In genomic region chr15:74540761-74541493, GRCh38 we compare ENCODE assay signal across 8 cellular contexts. TPM values are rescaled to one million over a fixed set of nuclear protein-coding genes. Genes with fewer than 3 reads are reported as not detected.
A peak's percentile ranks its signal among the peaks of the same experiment; 100 is the strongest.
DNase-seq lines count a peak whose midpoint lies in the region; ATAC-seq and TF ChIP-seq lines count a peak whose summit lies in the region.

A gene with protein sequence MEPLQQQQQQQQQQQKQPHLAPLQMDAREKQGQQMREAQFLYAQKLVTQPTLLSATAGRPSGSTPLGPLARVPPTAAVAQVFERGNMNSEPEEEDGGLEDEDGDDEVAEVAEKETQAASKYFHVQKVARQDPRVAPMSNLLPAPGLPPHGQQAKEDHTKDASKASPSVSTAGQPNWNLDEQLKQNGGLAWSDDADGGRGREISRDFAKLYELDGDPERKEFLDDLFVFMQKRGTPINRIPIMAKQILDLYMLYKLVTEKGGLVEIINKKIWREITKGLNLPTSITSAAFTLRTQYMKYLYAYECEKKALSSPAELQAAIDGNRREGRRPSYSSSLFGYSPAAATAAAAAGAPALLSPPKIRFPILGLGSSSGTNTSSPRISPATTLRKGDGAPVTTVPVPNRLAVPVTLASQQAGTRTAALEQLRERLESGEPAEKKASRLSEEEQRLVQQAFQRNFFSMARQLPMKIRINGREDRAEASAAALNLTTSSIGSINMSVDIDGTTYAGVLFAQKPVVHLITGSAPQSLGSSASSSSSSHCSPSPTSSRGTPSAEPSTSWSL (plus strand): TSS chr15:74541220. CDS start chr15:74543937, 2,717 bp downstream.

- CTCF ChIA-PET in HEK293T (lab: Yijun Ruan, JAX), result interaction anchor here (1.0 to 1.3 kb wide), 4 partner anchors 60 to 167 kb away, joined by 3 to 6 read pairs (median 4); no protein-coding TSS in a partner anchor

- H3K27me3 Mint-ChIP-seq in neural progenitor cell (ENCODE audit: insufficient read depth, low read depth), result peaks cover 2% of the 10 kb centered on the region

- H3K27ac Mint-ChIP-seq in neural progenitor cell, result peak within 1 kb of the TSS; percentile 57

- peaks cover 65% of the 10 kb centered on the region for H3K79me2 ChIP-seq in neural progenitor cell (ENCODE audit: low read depth)

- no peak for TF ChIP-seq POLR2A in stomach (IDR thresholded peaks at IDR 0.05)

- H2AFZ ChIP-seq in neural progenitor cell (replicated peaks), result peak within 1 kb of the TSS; percentile 53

- peak within 1 kb of the TSS; percentile 98 for H3K4me2 ChIP-seq in neural progenitor cell

- H3K9me3 ChIP-seq in SJCRH30 (replicated peaks), result no peaks in the 10 kb centered on the region
- no peaks in the 10 kb centered on the region for H3K9me3 ChIP-seq in neural progenitor cell (ENCODE audit: low read depth)
- no peaks in the 10 kb centered on the region for H3K9me3 ChIP-seq in stomach

- H3K9me3 Mint-ChIP-seq in neural progenitor cell, result no peaks in the 10 kb centered on the region

- DNase-seq in GF-D8 (lab: John Stamatoyannopoulos, UW) (peak; percentile 94), HEK293T (ENCODE audit: extremely low spot score) (peak; percentile 96), MV-4-11 (lab: John Stamatoyannopoulos, UW) (peak; percentile 97), SJCRH30 (peak; percentile 99), activated gamma-delta T cell treated with Interleukin-2 at 50 U/mL for 16 hours (peak; percentile 97), foreskin keratinocyte (peak; percentile 87 to 91), neural progenitor cell (ENCODE audit: low spot score) (peak; percentile 99), stomach (peak; percentile 98)

- H3K4me1 Mint-ChIP-seq in neural progenitor cell, result peaks cover 39% of the 10 kb centered on the region

- intact Hi-C loops in stomach (cut with DNase I; ENCODE audit: low total_unique reads), result loop anchor here (10.0 kb wide), 1 partner anchor 64 kb away; no protein-coding TSS in a partner anchor

- H3K27me3 ChIP-seq in SJCRH30 (no peaks in the 10 kb centered on the region), foreskin keratinocyte (no peaks in the 10 kb centered on the region), neural progenitor cell (no peaks in the 10 kb centered on the region), stomach (no peaks in the 10 kb centered on the region)

- H3K4me3 ChIP-seq in SJCRH30, result peak within 1 kb of the TSS; percentile 95
- H3K4me3 ChIP-seq in neural progenitor cell, result peak within 1 kb of the TSS; percentile 93
- peak within 1 kb of the TSS; percentile 79 to 97 (median 88) for H3K4me3 ChIP-seq in stomach

- H3K4me1 ChIP-seq in SJCRH30, result peaks cover 14% of the 10 kb centered on the region
- peaks cover 24% of the 10 kb centered on the region for H3K4me1 ChIP-seq in foreskin keratinocyte
- H3K4me1 ChIP-seq in neural progenitor cell, result peaks cover 25% of the 10 kb centered on the region
- H3K4me1 ChIP-seq in stomach, result peaks cover 16 to 50% (median 43%) of the 10 kb centered on the region in 4 donors

- H3K9ac ChIP-seq in neural progenitor cell, result peak within 1 kb of the TSS; percentile 72

- H3K27ac ChIP-seq in SJCRH30 (peak within 1 kb of the TSS; percentile 73), foreskin keratinocyte (peak within 1 kb of the TSS; percentile 76), neural progenitor cell (peak within 1 kb of the TSS; percentile 83), stomach (peak within 1 kb of the TSS; percentile 79 to 92 (median 86))

- H3K4me3 Mint-ChIP-seq in neural progenitor cell, result peak within 1 kb of the TSS; percentile 97

- no peak for TF ChIP-seq EP300 in stomach (IDR thresholded peaks at IDR 0.05)

- H3F3A ChIP-seq in neural progenitor cell (ENCODE audit: low read depth), result peaks cover 26% of the 10 kb centered on the region

- H3K36me3 ChIP-seq in SJCRH30, result no peaks in the 10 kb centered on the region
- H3K36me3 ChIP-seq in neural progenitor cell, result peaks cover 5% of the 10 kb centered on the region
- peaks cover 0 to 11% (median 8%) of the 10 kb centered on the region in 4 donors for H3K36me3 ChIP-seq in stomach

- TF ChIP-seq CTCF in foreskin keratinocyte (conservative IDR thresholded peaks at IDR 0.05) (no peak), neural progenitor cell (IDR thresholded peaks at IDR 0.05) (no peak), stomach (IDR thresholded peaks at IDR 0.05) (no peak)

- 0 to 2% (median 1%) methylated on average over 41 to 73 of the region's 73 CpGs for WGBS in stomach, 5 donors

- POLR2A ChIA-PET in HEK293T (lab: Yijun Ruan, JAX), result interaction anchor here (0.7 to 5.1 kb wide), 25 partner anchors 9 to 530 kb away, joined by 3 to 70 read pairs (median 4); partner anchors contain the start of genes CLK3 and UBL7

- peaks cover 41% of the 10 kb centered on the region for H4K20me1 ChIP-seq in neural progenitor cell (ENCODE audit: low read depth)

- H3K36me3 Mint-ChIP-seq in neural progenitor cell, result peaks cover 8% of the 10 kb centered on the region

- peak; percentile 89 for ATAC-seq in foreskin keratinocyte

TF ChIP-seq in HEK293T, 16 proteins besides CTCF, POLR2A, EP300 and RAD21:
- no peak for TF ChIP-seq ARNT (IDR thresholded peaks at IDR 0.05)
- no peak for TF ChIP-seq NFRKB (IDR thresholded peaks at IDR 0.05)
- no peak for TF ChIP-seq LEF1 (IDR thresholded peaks at IDR 0.05; ENCODE audit: borderline replicate concordance)
- no peak for TF ChIP-seq HDGF (IDR thresholded peaks at IDR 0.05; ENCODE audit: borderline replicate concordance)
- TF ChIP-seq ZNF384 (IDR thresholded peaks at IDR 0.05), result no peak
- peak; percentile 79 for TF ChIP-seq ELF4 (IDR thresholded peaks at IDR 0.05)
- TF ChIP-seq FOXA1 (IDR thresholded peaks at IDR 0.05), result no peak
- TF ChIP-seq, protein P1, sequence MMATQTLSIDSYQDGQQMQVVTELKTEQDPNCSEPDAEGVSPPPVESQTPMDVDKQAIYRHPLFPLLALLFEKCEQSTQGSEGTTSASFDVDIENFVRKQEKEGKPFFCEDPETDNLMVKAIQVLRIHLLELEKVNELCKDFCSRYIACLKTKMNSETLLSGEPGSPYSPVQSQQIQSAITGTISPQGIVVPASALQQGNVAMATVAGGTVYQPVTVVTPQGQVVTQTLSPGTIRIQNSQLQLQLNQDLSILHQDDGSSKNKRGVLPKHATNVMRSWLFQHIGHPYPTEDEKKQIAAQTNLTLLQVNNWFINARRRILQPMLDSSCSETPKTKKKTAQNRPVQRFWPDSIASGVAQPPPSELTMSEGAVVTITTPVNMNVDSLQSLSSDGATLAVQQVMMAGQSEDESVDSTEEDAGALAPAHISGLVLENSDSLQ (IDR thresholded peaks at IDR 0.05), result peak; percentile 90
- 0 out of 2 replicates have a peak, but pooled peaks have one; percentile 40 for TF ChIP-seq CTBP1 (IDR thresholded peaks at IDR 0.05; ENCODE audit: borderline replicate concordance)
- no peak for TF ChIP-seq FOXK2 (IDR thresholded peaks at IDR 0.05)
- TF ChIP-seq SP1 (IDR thresholded peaks at IDR 0.05), result no peak
- TF ChIP-seq SUZ12 (IDR thresholded peaks at IDR 0.05), result no peak
- TF ChIP-seq TARDBP (IDR thresholded peaks at IDR 0.05), result no peak
- TF ChIP-seq FOXM1 (IDR thresholded peaks at IDR 0.05; ENCODE audit: borderline replicate concordance), result no peak
- TF ChIP-seq BHLHE40 (IDR thresholded peaks at IDR 0.05; ENCODE audit: borderline replicate concordance), result no peak
- TF ChIP-seq L3MBTL2 (conservative IDR thresholded peaks at IDR 0.05), result 0 out of 2 replicates have a peak, but pooled peaks have one; percentile 14
TF ChIP-seq in HEK293T: peak in this region for 4.

RNA-seq across cellular contexts. Expression of the gene that starts here (rescaled TPM):
- 14.7 and 16.0 TPM in 2 replicates for total RNA-seq in SJCRH30 (2014; rRNA removed; shearing (Covaris generic))
- total RNA-seq in foreskin keratinocyte (7.9 and 8.6 TPM in 2 replicates), neural progenitor cell (ENCODE audit: low replicate concordance) (31.5 and 72.4 TPM in 2 replicates), stomach (10 to 100 TPM in 1 of 5 donors, 1 to 10 TPM in 4; 2.9 to 25.2 (median 6.2) TPM)
- polyA plus RNA-seq in foreskin keratinocyte (5.3 and 5.4 TPM in 2 replicates), stomach (1 to 10 TPM; 2.2 to 4.6 (median 3.8) TPM)

Comparison
In these comparisons a context has a peak if more than half of its experiments do, and no peak if none do; other contexts are left out.
1. Peak in every context shown above with its lines: DNase-seq, ATAC-seq, H3K4me3 ChIP-seq and H3K27ac ChIP-seq.